8 cellular contexts compared by ENCODE assay signal in genomic region chr12:30694971-30695326, GRCh38.
A peak's percentile ranks its signal among the peaks of the same experiment; 100 is the strongest.
DNase-seq lines count a peak whose midpoint lies in the region; ATAC-seq and FAIRE-seq lines count a peak whose summit lies in the region.

No MANE protein-coding gene starts in this region.

- FAIRE-seq in islet of Langerhans (lab: Jason Lieb, UNC), result peak; percentile 27

- H3K9me3 ChIP-seq in NT2/D1 (ENCODE audit: insufficient read depth, low read length), result no peaks in the 10 kb centered on the region

- H3K9ac ChIP-seq in NT2/D1 (ENCODE audit: insufficient read length, low read depth), result peak overlapping the region; percentile 96

- in situ Hi-C loops in T47D (cut with HindIII; ENCODE audit: low pct_unique_long_range_greater_than_20kb, low sequenced_read_pairs), result no loop called here

- DNase-seq in stimulated activated CD4-positive, alpha-beta T cell treated with anti-CD3 and anti-CD28 coated beads, Interleukin-15, amount 100 ng/mL, for 24 hours, result peak; percentile 27
- no peak for DNase-seq in stimulated activated CD4-positive, alpha-beta T cell treated with anti-CD3 and anti-CD28 coated beads, Interleukin-4, amount 100 ng/mL, for 4 hours
- DNase-seq in NT2/D1 (ENCODE audit: low read depth, low spot score) (no peak), T47D (ENCODE audit: low read depth in 1 of 2, low spot score in 1 of 2) (peak; percentile 69 to 70), germinal center (ENCODE audit: low spot score) (no peak)

- peaks cover 5% of the 10 kb centered on the region for H3K4me1 ChIP-seq in NT2/D1 (ENCODE audit: insufficient read depth, insufficient read length)

- H3K4me3 ChIP-seq in NT2/D1 (ENCODE audit: insufficient read length, low read depth) (peak overlapping the region; percentile 97), skin epidermis (peak overlapping the region; percentile 77 to 99 (median 95))

- H3K27ac ChIP-seq in skin epidermis, result peak overlapping the region; percentile 72 to 95 (median 86)

- ATAC-seq in HG02885 (IDR thresholded peaks at IDR 0.05; ENCODE audit: poor library complexity, unreplicated experiment), result peak; percentile 30

- no peaks in the 10 kb centered on the region for H3K27me3 ChIP-seq in NT2/D1 (ENCODE audit: insufficient read depth, insufficient read length)

- H3K36me3 ChIP-seq in NT2/D1 (ENCODE audit: insufficient read depth, insufficient read length, low read length), result peaks cover 1% of the 10 kb centered on the region

Comparison
In these comparisons a context has a peak if more than half of its experiments do, and no peak if none do; other contexts are left out.
1. DNase-seq: peak in stimulated activated CD4-positive, alpha-beta T cell treated with anti-CD3 and anti-CD28 coated beads, Interleukin-15, amount 100 ng/mL, for 24 hours (single experiment) and T47D (2 of 2); none in stimulated activated CD4-positive, alpha-beta T cell treated with anti-CD3 and anti-CD28 coated beads, Interleukin-4, amount 100 ng/mL, for 4 hours (0 of 2), NT2/D1 (single experiment) and germinal center (single experiment).